In the genomic region with DNA sequence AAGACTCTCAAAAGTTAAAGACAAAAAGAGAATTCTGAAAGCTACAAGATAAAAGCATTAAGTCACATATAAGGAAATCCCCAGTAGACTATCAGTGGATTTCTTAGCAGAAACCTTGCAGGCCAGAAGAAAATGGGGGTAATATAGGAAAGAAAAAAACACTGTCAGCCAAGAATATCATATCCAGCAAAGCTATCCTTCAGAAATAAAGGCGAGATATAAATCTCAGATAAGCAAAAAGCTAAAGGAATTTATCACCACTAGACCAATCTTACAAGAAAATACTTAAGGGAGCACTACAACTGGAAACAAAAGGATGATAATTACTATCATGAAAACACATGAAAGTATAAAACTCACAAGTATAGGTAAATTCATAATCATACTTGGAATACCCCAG, we compare ENCODE assay signal across 21 cellular contexts.
"Had no signal": no experiment of that assay in that cellular context is flagged by ENCODE, and none has a peak within 500 bp of the region (broad histone marks: within the 10 kb centered on the region; RNA-seq: fewer than 3 reads in every experiment).

No MANE protein-coding gene starts in this region.

- H3K27ac ChIP-seq: PC-9, Peyer's patch, SJCRH30 had no signal

- DNase-seq: KBM-7; NCI-H1092; NCI-H1105 treated with DMSO at 0.1 percent for 48 hours; NCI-H1417 treated with DMSO at 0.1 percent for 48 hours; NCI-H146; NCI-H1694 treated with DMSO at 0.1 percent for 48 hours; NCI-H1930; NCI-H2081; NCI-H2107; NCI-H2227 treated with DMSO at 0.1 percent for 48 hours; NCI-H524; NCI-H526 treated with DMSO at 0.1 percent for 48 hours; NCI-H748 treated with DMSO at 0.1 percent for 48 hours; NK-92 treated with Interleukin-12 subunit alpha and Interleukin-12 subunit beta, amount 100 ng/mL, for 24 hours; OCI-M1; PC-9; Peyer's patch; SHP77 treated with DMSO at 0.1 percent for 48 hours; SJCRH30 had no signal

- ATAC-seq: Right ventricle myocardium inferior, SK-N-SH treated with all-trans-retinoic acid at 6 μM for 48 hours had no signal

- H2AFZ ChIP-seq: PC-9 had no signal

- H3K4me2 ChIP-seq: PC-9 had no signal

- H3K4me3 ChIP-seq: PC-9, Peyer's patch, SJCRH30 had no signal

- H3K4me1 ChIP-seq: Peyer's patch, SJCRH30 had no signal

- H3K27me3 ChIP-seq: Peyer's patch, SJCRH30 had no signal
